10 cellular contexts compared by ENCODE assay signal in the genomic region with DNA sequence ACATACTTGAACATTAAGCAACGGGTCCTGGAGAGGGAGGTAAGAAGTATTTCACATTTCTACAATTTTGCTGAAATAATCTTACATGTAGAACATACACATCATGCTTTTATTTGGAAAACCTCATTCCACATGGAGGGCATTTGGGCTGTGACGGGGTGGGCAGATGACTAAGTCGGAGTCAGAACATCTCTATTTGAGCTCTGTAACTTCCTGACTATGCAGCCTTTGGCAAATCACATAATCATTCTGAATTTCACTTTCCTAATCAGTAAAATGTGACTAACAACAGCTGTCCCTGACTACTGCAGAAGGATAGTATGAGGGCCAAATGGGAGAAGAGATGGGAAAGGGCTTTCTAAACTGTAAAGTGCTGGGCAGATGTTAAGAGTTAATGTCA. TPM values are rescaled to one million over a fixed set of nuclear protein-coding genes. Genes with fewer than 3 reads are reported as not detected.
DNase-seq lines count a peak whose midpoint lies in the region; ATAC-seq and TF ChIP-seq lines count a peak whose summit lies in the region.
"Had no signal": no experiment of that assay in that cellular context is flagged by ENCODE, and none has a peak within 500 bp of the region (broad histone marks: within the 10 kb centered on the region; RNA-seq: fewer than 3 reads in every experiment).

No MANE protein-coding gene starts in this region.

- POLR2A ChIA-PET in activated naive CD8-positive, alpha-beta T cell treated with anti-CD3 and anti-CD28 coated beads, Interleukin-2, amount 10 ng/mL, durations not matched to agents 7 days and 5 days (lab: Charles Lee): interaction anchor here (1.3 to 3.3 kb wide), 4 partner anchors 10 to 38 kb away, joined by 3 to 31 read pairs (median 6); a partner anchor contains a TSS

- intact Hi-C loops in ascending aorta (cut with DNase I): no loop called here

- H3K27ac Mint-ChIP-seq in activated naive CD8-positive, alpha-beta T cell treated with anti-CD3 and anti-CD28 coated beads, Interleukin-2, amount 10 ng/mL, durations not matched to agents 7 days and 5 days: peak overlapping the region; percentile 60
- H3K27ac Mint-ChIP-seq: stimulated activated naive B cell treated with anti-CD40 and anti-IgM and Interleukin-4, amounts not matched to agents 10 μg/mL and 1 μg/mL and 100 μg/mL, for 72 hours had no signal

- no peak overlapping the region for H3K4me3 ChIP-seq in ascending aorta
- H3K4me3 ChIP-seq: SK-N-MC had no signal

- H3K27me3 Mint-ChIP-seq in activated naive CD8-positive, alpha-beta T cell treated with anti-CD3 and anti-CD28 coated beads, Interleukin-2, amount 10 ng/mL, durations not matched to agents 7 days and 5 days: no peaks in the 10 kb centered on the region

- TF ChIP-seq CTCF in ascending aorta (IDR thresholded peaks at IDR 0.05) (no peak), GM20000 (IDR thresholded peaks at IDR 0.05; ENCODE audit: extremely low read depth, missing control alignments) (no peak)

- no peaks in the 10 kb centered on the region for H3K36me3 ChIP-seq in ascending aorta

- peak; percentile 28 for ATAC-seq in HG02981 (IDR thresholded peaks at IDR 0.05; ENCODE audit: unreplicated experiment)
- peak; percentile 17 for ATAC-seq in activated naive CD8-positive, alpha-beta T cell treated with anti-CD3 and anti-CD28 coated beads, Interleukin-2, amount 10 ng/mL, durations not matched to agents 7 days and 5 days (ENCODE audit: low read depth)

- H3K36me3 Mint-ChIP-seq in activated naive CD8-positive, alpha-beta T cell treated with anti-CD3 and anti-CD28 coated beads, Interleukin-2, amount 10 ng/mL, durations not matched to agents 7 days and 5 days: peaks cover 8% of the 10 kb centered on the region

- H3K4me3 Mint-ChIP-seq in activated naive CD8-positive, alpha-beta T cell treated with anti-CD3 and anti-CD28 coated beads, Interleukin-2, amount 10 ng/mL, durations not matched to agents 7 days and 5 days: peak overlapping the region; percentile 56
- H3K4me3 Mint-ChIP-seq: stimulated activated naive B cell treated with anti-CD40 and anti-IgM and Interleukin-4, amounts not matched to agents 10 μg/mL and 1 μg/mL and 100 μg/mL, for 72 hours had no signal

- H3K4me1 Mint-ChIP-seq in activated naive CD8-positive, alpha-beta T cell treated with anti-CD3 and anti-CD28 coated beads, Interleukin-2, amount 10 ng/mL, durations not matched to agents 7 days and 5 days: peaks cover 22% of the 10 kb centered on the region
- H3K4me1 Mint-ChIP-seq: stimulated activated naive B cell treated with anti-CD40 and anti-IgM and Interleukin-4, amounts not matched to agents 10 μg/mL and 1 μg/mL and 100 μg/mL, for 72 hours had no signal

- H3K27me3 ChIP-seq in ascending aorta: no peaks in the 10 kb centered on the region

- peaks cover 6% of the 10 kb centered on the region for H3K9me3 Mint-ChIP-seq in activated naive CD8-positive, alpha-beta T cell treated with anti-CD3 and anti-CD28 coated beads, Interleukin-2, amount 10 ng/mL, durations not matched to agents 7 days and 5 days

- no peaks in the 10 kb centered on the region for H3K4me1 ChIP-seq in ascending aorta

- H3K9me3 ChIP-seq in ascending aorta: no peaks in the 10 kb centered on the region

- DNase-seq in CD1c-positive myeloid dendritic cell (ENCODE audit: extremely low spot score): peak; percentile 39
- no peak for DNase-seq in activated naive CD8-positive, alpha-beta T cell treated with anti-CD3 and anti-CD28 coated beads, Interleukin-2, amount 10 ng/mL, durations not matched to agents 7 days and 5 days
- DNase-seq in lung microvascular endothelial cell (ENCODE audit: low read depth in 2 of 2): peak; percentile 74 to 86
- no peak for DNase-seq in ascending aorta (ENCODE audit: low spot score in 2 of 2)
- DNase-seq in GM20000 (ENCODE audit: low spot score): no peak
- no peak for DNase-seq in NCI-H1092 (lab: John Stamatoyannopoulos, UW)
- no peak for DNase-seq in NOMO-1 treated with dmso at 0.1 percent for 144 hours (lab: John Stamatoyannopoulos, UW; ENCODE audit: unreplicated experiment)
- DNase-seq: stimulated activated naive B cell treated with anti-CD40 and anti-IgM and Interleukin-4, amounts not matched to agents 10 μg/mL and 1 μg/mL and 100 μg/mL, for 72 hours had no signal

- H3K27ac ChIP-seq in ascending aorta: no peak overlapping the region
- H3K27ac ChIP-seq: SK-N-MC had no signal

RNA-seq across cellular contexts. Expression of a gene that starts 17.1 kb away (rescaled TPM):
- 10 to 100 TPM; 46.1 to 48.9 TPM for total RNA-seq in activated naive CD8-positive, alpha-beta T cell treated with anti-CD3 and anti-CD28 coated beads, Interleukin-2, amount 10 ng/mL, durations not matched to agents 7 days and 5 days
- 506 and 692 TPM in 2 replicates for total RNA-seq in lung microvascular endothelial cell
- total RNA-seq in ascending aorta: 192 TPM

Comparison
In these comparisons a context has a peak if more than half of its experiments do, and no peak if none do; other contexts are left out.
1. DNase-seq: peak in CD1c-positive myeloid dendritic cell (single experiment) and lung microvascular endothelial cell (2 of 2); none in activated naive CD8-positive, alpha-beta T cell treated with anti-CD3 and anti-CD28 coated beads, Interleukin-2, amount 10 ng/mL, durations not matched to agents 7 days and 5 days (single experiment), ascending aorta (0 of 2), GM20000 (single experiment), NCI-H1092 (single experiment) and NOMO-1 treated with dmso at 0.1 percent for 144 hours (single experiment).